29 cellular contexts compared by ENCODE assay signal in genomic region chr12:29168000-29168399, GRCh38.
"Had no signal": no experiment of that assay in that cellular context is flagged by ENCODE, and none has a peak within 500 bp of the region (broad histone marks: within the 10 kb centered on the region; RNA-seq: fewer than 3 reads in every experiment).

No MANE protein-coding gene starts in this region.

- H3K27me3 ChIP-seq: ascending aorta, cardiac muscle cell, esophagus squamous epithelium, neural progenitor cell, right atrium auricular region, upper lobe of left lung had no signal

- DNase-seq: activated CD4-positive, alpha-beta memory T cell treated with anti-CD3 and anti-CD28 coated beads for 36 hours; activated CD4-positive, alpha-beta T cell treated with anti-CD3 and anti-CD28 coated beads, Interleukin-2, amount 10 ng/mL, durations not matched to agents 24 days and 14 days; activated CD4-positive, CD25-positive, alpha-beta regulatory T cell treated with anti-CD3 and anti-CD28 coated beads, Interleukin-2, amount 50 U/mL, for 72 hours; activated CD8-positive, alpha-beta memory T cell treated with anti-CD3 and anti-CD28 coated beads, Interleukin-2, amount 50 U/mL, for 4 hours; activated effector memory CD4-positive, alpha-beta T cell treated with anti-CD3 and anti-CD28 coated beads, Interleukin-2, amount 50 U/mL, for 16 hours; activated naive CD4-positive, alpha-beta T cell treated with anti-CD3 and anti-CD28 coated beads for 36 hours; activated naive CD8-positive, alpha-beta T cell treated with anti-CD3 and anti-CD28 coated beads, Interleukin-2, amount 10 ng/mL, durations not matched to agents 7 days and 5 days; activated T-cell treated with anti-CD3 and anti-CD28 coated beads, Interleukin-2, amount 50 U/mL, for 1 hour; cerebellar nuclear complex; esophagus squamous epithelium; glutamatergic neuron; islet precursor cell; natural killer cell; stimulated activated CD4-positive, alpha-beta T cell treated with anti-CD3 and anti-CD28 coated beads, Interleukin-4, amount 100 ng/mL, for 1 hour; stimulated activated naive CD8-positive, alpha-beta T cell treated with anti-CD3 and anti-CD28 coated beads, Interleukin-15, Interleukin-2, amounts not matched to agents 100 U/mL and 50 U/mL, for 24 hours; SW 1271; T1000; upper lobe of left lung had no signal

- H3K4me3 Mint-ChIP-seq: activated CD4-positive, alpha-beta memory T cell treated with anti-CD3 and anti-CD28 coated beads for 36 hours; activated CD4-positive, alpha-beta T cell treated with anti-CD3 and anti-CD28 coated beads, Interleukin-2, amount 10 ng/mL, durations not matched to agents 24 days and 14 days; activated naive CD4-positive, alpha-beta T cell treated with anti-CD3 and anti-CD28 coated beads for 36 hours; activated naive CD8-positive, alpha-beta T cell treated with anti-CD3 and anti-CD28 coated beads, Interleukin-2, amount 10 ng/mL, durations not matched to agents 7 days and 5 days; activated T-helper 1 cell treated with anti-CD3 and anti-CD28 coated beads, Interleukin-12 subunit alpha, Interleukin-12 subunit beta, Interleukin-2, Interleukin-4 antibody, amounts not matched to agents 30 ng/mL and 10 ng/mL and 1 ng/mL, durations not matched to agents 14 hours and 24 hours and 36 hours; brain; mesothelial cell of epicardium; natural killer cell; neural progenitor cell; T-helper 1 cell treated with Interleukin-12 subunit alpha and Interleukin-12 subunit beta and Interleukin-4 antibody, amounts not matched to agents 30 μg/mL and 1 μg/mL, for 36 hours had no signal

- H3K9ac ChIP-seq: neural progenitor cell had no signal

- H3K4me1 ChIP-seq: ascending aorta had no signal

- H3K36me3 ChIP-seq: ascending aorta, cardiac muscle cell, esophagus squamous epithelium, neural progenitor cell, right atrium auricular region, thoracic aorta had no signal

- H3K4me3 ChIP-seq: ascending aorta, cardiac muscle cell, esophagus squamous epithelium, neural progenitor cell, right atrium auricular region, thoracic aorta, upper lobe of left lung had no signal

- H2AFZ ChIP-seq: neural progenitor cell had no signal

- H3K4me2 ChIP-seq: neural progenitor cell had no signal

- H3K27ac ChIP-seq: ascending aorta, cardiac muscle cell, epithelial cell of prostate, neural progenitor cell, right atrium auricular region, thoracic aorta had no signal

- FAIRE-seq: frontal cortex had no signal

- H3K27ac Mint-ChIP-seq: activated CD4-positive, alpha-beta memory T cell treated with anti-CD3 and anti-CD28 coated beads for 36 hours; activated CD4-positive, alpha-beta T cell treated with anti-CD3 and anti-CD28 coated beads, Interleukin-2, amount 10 ng/mL, durations not matched to agents 24 days and 14 days; activated naive CD4-positive, alpha-beta T cell treated with anti-CD3 and anti-CD28 coated beads for 36 hours; activated naive CD8-positive, alpha-beta T cell treated with anti-CD3 and anti-CD28 coated beads, Interleukin-2, amount 10 ng/mL, durations not matched to agents 7 days and 5 days; activated T-helper 1 cell treated with anti-CD3 and anti-CD28 coated beads, Interleukin-12 subunit alpha, Interleukin-12 subunit beta, Interleukin-2, Interleukin-4 antibody, amounts not matched to agents 30 ng/mL and 10 ng/mL and 1 ng/mL, durations not matched to agents 14 hours and 24 hours and 36 hours; mesothelial cell of epicardium; neural progenitor cell; T-helper 1 cell treated with Interleukin-12 subunit alpha and Interleukin-12 subunit beta and Interleukin-4 antibody, amounts not matched to agents 30 μg/mL and 1 μg/mL, for 36 hours had no signal

- H3K4me1 Mint-ChIP-seq: brain, mesothelial cell of epicardium, neural progenitor cell had no signal

- H3K9me3 Mint-ChIP-seq: activated CD4-positive, alpha-beta memory T cell treated with anti-CD3 and anti-CD28 coated beads for 36 hours; activated CD4-positive, alpha-beta T cell treated with anti-CD3 and anti-CD28 coated beads, Interleukin-2, amount 10 ng/mL, durations not matched to agents 24 days and 14 days; activated naive CD4-positive, alpha-beta T cell treated with anti-CD3 and anti-CD28 coated beads for 36 hours; activated naive CD8-positive, alpha-beta T cell treated with anti-CD3 and anti-CD28 coated beads, Interleukin-2, amount 10 ng/mL, durations not matched to agents 7 days and 5 days; activated T-helper 1 cell treated with anti-CD3 and anti-CD28 coated beads, Interleukin-12 subunit alpha, Interleukin-12 subunit beta, Interleukin-2, Interleukin-4 antibody, amounts not matched to agents 30 ng/mL and 10 ng/mL and 1 ng/mL, durations not matched to agents 14 hours and 24 hours and 36 hours; natural killer cell; T-helper 1 cell treated with Interleukin-12 subunit alpha and Interleukin-12 subunit beta and Interleukin-4 antibody, amounts not matched to agents 30 μg/mL and 1 μg/mL, for 36 hours had no signal

- H3K27me3 Mint-ChIP-seq: activated CD4-positive, alpha-beta memory T cell treated with anti-CD3 and anti-CD28 coated beads for 36 hours; activated naive CD8-positive, alpha-beta T cell treated with anti-CD3 and anti-CD28 coated beads, Interleukin-2, amount 10 ng/mL, durations not matched to agents 7 days and 5 days had no signal

- H3K9me3 ChIP-seq: ascending aorta, esophagus squamous epithelium, right atrium auricular region, thoracic aorta, upper lobe of left lung had no signal

- H3K36me3 Mint-ChIP-seq: natural killer cell, neural progenitor cell had no signal
